24 cellular contexts compared by ENCODE assay signal in genomic region chr11:73270855-73271477, GRCh38. TPM values are rescaled to one million over a fixed set of nuclear protein-coding genes. Genes with fewer than 3 reads are reported as not detected.
DNase-seq lines count a peak whose midpoint lies in the region; ATAC-seq, FAIRE-seq and TF ChIP-seq lines count a peak whose summit lies in the region.
"Had no signal": no experiment of that assay in that cellular context is flagged by ENCODE, and none has a peak within 500 bp of the region (broad histone marks: within the 10 kb centered on the region; RNA-seq: fewer than 3 reads in every experiment).

No MANE protein-coding gene starts in this region.

- no peak for FAIRE-seq in GM12878 (lab: Jason Lieb, UNC)
- FAIRE-seq: bronchial epithelial cell had no signal

- H3K27ac ChIP-seq in GM12878 (ENCODE audit: control insufficient read depth, insufficient read depth): no peak overlapping the region
- H3K27ac ChIP-seq: epithelial cell of prostate, foreskin keratinocyte, VCaP had no signal

- SMC1A ChIA-PET in GM12878 (lab: Charles Lee; ENCODE audit: uncharacterized antibody, unreplicated experiment): interaction anchor here (1.1 to 1.4 kb wide), 3 partner anchors 19 to 25 kb away, joined by 3 to 5 read pairs (median 5); no protein-coding TSS in a partner anchor

- H3K9me3 Mint-ChIP-seq in nephron progenitor cell: no peaks in the 10 kb centered on the region
- H3K9me3 Mint-ChIP-seq: CD8-positive, alpha-beta memory T cell; neural crest cell had no signal

- H3K4me1 Mint-ChIP-seq in nephron progenitor cell: peaks cover 51% of the 10 kb centered on the region
- H3K4me1 Mint-ChIP-seq: CD8-positive, alpha-beta memory T cell had no signal

- H3K36me3 ChIP-seq in BE2C: peaks cover 12% of the 10 kb centered on the region
- H3K36me3 ChIP-seq in H7 (replicated peaks; ENCODE audit: control insufficient read depth, insufficient read depth, low read length): no peaks in the 10 kb centered on the region
- no peaks in the 10 kb centered on the region for H3K36me3 ChIP-seq in GM12878 (ENCODE audit: control insufficient read depth in 2 of 2, insufficient read depth in 2 of 2, low read length in 1 of 2)
- H3K36me3 ChIP-seq: thyroid gland had no signal

- no peak overlapping the region for H3K9ac ChIP-seq in GM12878 (ENCODE audit: control insufficient read depth, insufficient read depth, low read length)

- no peak for TF ChIP-seq RAD21 in GM12878 (IDR thresholded peaks at IDR 0.05; ENCODE audit: insufficient read depth, low read depth, low read length)

- WGBS in GM12878 (ENCODE audit: insufficient coverage, insufficient replicate concordance, low lambda C conversion rate, missing lambda C conversion rate): 67% methylated on average over 18 of the region's 18 CpGs

- peaks cover 34% of the 10 kb centered on the region for H3K27me3 Mint-ChIP-seq in nephron progenitor cell (ENCODE audit: low read depth, poor library complexity)

- in situ Hi-C loops in GM12878 (cut with MboI) (no loop called here), GM13976 (cut with MboI; ENCODE audit: low sequenced_read_pairs, unreplicated experiment) (no loop called here)

- CTCF ChIA-PET in GM12878 (lab: Yijun Ruan, JAX): interaction anchor here (0.8 to 1.4 kb wide), 4 partner anchors 11 to 89 kb away, joined by 3 to 5 read pairs (median 3); no protein-coding TSS in a partner anchor

- H3K9me3 ChIP-seq in BE2C: no peaks in the 10 kb centered on the region
- H3K9me3 ChIP-seq in GM12878 (replicated peaks; ENCODE audit: control insufficient read depth, insufficient read depth, low read length): no peaks in the 10 kb centered on the region
- H3K9me3 ChIP-seq: thyroid gland had no signal

- no peaks in the 10 kb centered on the region for H3K36me3 Mint-ChIP-seq in nephron progenitor cell (ENCODE audit: low read depth)
- H3K36me3 Mint-ChIP-seq: CD8-positive, alpha-beta memory T cell had no signal

- no peak for DNase-seq in BE2C
- DNase-seq in H7: peak; percentile 24
- no peak for DNase-seq in GM12878 (ENCODE audit: low read depth, low spot score)
- peak; percentile 0 for DNase-seq in nephron progenitor cell
- no peak for DNase-seq in GM13976 (ENCODE audit: low spot score)
- DNase-seq in activated naive CD4-positive, alpha-beta T cell (lab: John Stamatoyannopoulos, UW): no peak
- DNase-seq: activated CD4-positive, alpha-beta T cell treated with anti-CD3 and anti-CD28 coated beads, Interleukin-2, amount 50 U/mL, for 48 hours; CD8-positive, alpha-beta memory T cell; DMS79; foreskin keratinocyte; KBM-7; kidney glomerular epithelial cell; mesendoderm; NCI-H2081 treated with DMSO at 0.1 percent for 48 hours; NCI-H510A; stimulated activated naive CD4-positive, alpha-beta T cell; T-helper 1 cell; thyroid gland had no signal

- no peaks in the 10 kb centered on the region for H4K20me1 ChIP-seq in GM12878 (ENCODE audit: control insufficient read depth, insufficient read depth)

- H3K4me2 ChIP-seq in GM12878 (ENCODE audit: control insufficient read depth, insufficient read depth): peak overlapping the region; percentile 21; the same call in 1 of the 2 replicates

- TF ChIP-seq CTCF in BE2C (IDR thresholded peaks at IDR 0.05; ENCODE audit: low read depth, low read length): no peak
- TF ChIP-seq CTCF in GM12878 (IDR thresholded peaks at IDR 0.05 in 2 of 3, conservative IDR thresholded peaks at IDR 0.05 in 1 of 3; ENCODE audit: control insufficient read depth in 2 of 3, extremely low read depth in 1 of 3, insufficient read depth in 1 of 3, low read depth in 3 of 3, low read length in 3 of 3): no peak
- no peak for TF ChIP-seq CTCF in nephron progenitor cell (IDR thresholded peaks at IDR 0.05)
- no peak for TF ChIP-seq CTCF in GM13976 (IDR thresholded peaks at IDR 0.05; ENCODE audit: borderline replicate concordance, control extremely low read depth, extremely low read depth, insufficient read depth, missing control alignments)

- intact Hi-C loops in GM12878 (cut with micrococcal nuclease; ENCODE audit: unreplicated experiment): no loop called here

- H3K4me3 Mint-ChIP-seq in nephron progenitor cell: no peak overlapping the region
- H3K4me3 Mint-ChIP-seq: CD8-positive, alpha-beta memory T cell; neural crest cell had no signal

- RAD21 ChIA-PET in GM12878 (lab: Charles Lee; ENCODE audit: unreplicated experiment): interaction anchor here (1.5 kb wide), 1 partner anchor 18 kb away, joined by 3 read pairs; no protein-coding TSS in a partner anchor

- TF ChIP-seq POLR2A in GM12878 (IDR thresholded peaks at IDR 0.05; ENCODE audit: low read depth, low read length): no peak

- TF ChIP-seq EP300 in GM12878 (IDR thresholded peaks at IDR 0.05; ENCODE audit: borderline replicate concordance in 1 of 2, control insufficient read depth in 1 of 2, low read depth in 2 of 2, low read length in 2 of 2): no peak

- H3K79me2 ChIP-seq in GM12878 (ENCODE audit: control insufficient read depth, insufficient read depth, low read length): no peaks in the 10 kb centered on the region

- no TSS peak for BruUV-seq in GM12878 (replicated peaks; lab: Mats Ljungman, UMichigan)

- H3K4me1 ChIP-seq in BE2C (peaks cover 51% of the 10 kb centered on the region), GM12878 (ENCODE audit: control insufficient read depth, insufficient read depth, low read length) (peaks cover 36% of the 10 kb centered on the region)
- H3K4me1 ChIP-seq: foreskin keratinocyte had no signal

- H3K27me3 ChIP-seq in BE2C: no peaks in the 10 kb centered on the region
- H3K27me3 ChIP-seq in H7 (ENCODE audit: control insufficient read depth, insufficient read depth, low read length): peaks cover 2% of the 10 kb centered on the region; the same call in 1 of the 2 replicates
- H3K27me3 ChIP-seq in GM12878 (replicated peaks in 1 of 2; ENCODE audit: control insufficient read depth in 2 of 2, insufficient read depth in 2 of 2, low read length in 1 of 2): no peaks in the 10 kb centered on the region; a peak in 1 of 4 replicates
- H3K27me3 ChIP-seq: thyroid gland had no signal

- H3K4me3 ChIP-seq in BE2C (ENCODE audit: low read depth, low read length) (peak overlapping the region; percentile 65), H7 (ENCODE audit: insufficient read depth, low read depth, low read length) (no peak overlapping the region), GM12878 (peak overlapping the region; percentile 3; the same call in 1 of the 2 replicates)
- H3K4me3 ChIP-seq: thyroid gland had no signal

- peak overlapping the region; percentile 86 for H3K27ac Mint-ChIP-seq in nephron progenitor cell

- POLR2A ChIA-PET in GM12878 (lab: Charles Lee): interaction anchor here (0.9 kb wide), 1 partner anchor 20 kb away, joined by 4 read pairs; no protein-coding TSS in a partner anchor

- H2AFZ ChIP-seq in GM12878 (ENCODE audit: control insufficient read depth, low read depth, low read length): no peak overlapping the region

- ATAC-seq in GM12878: no peak
- ATAC-seq in HG03108 (IDR thresholded peaks at IDR 0.05; ENCODE audit: unreplicated experiment): no peak
- no peak for ATAC-seq in HG03469 (IDR thresholded peaks at IDR 0.05; ENCODE audit: unreplicated experiment)
- ATAC-seq: foreskin keratinocyte had no signal

RNA-seq across cellular contexts. Expression of gene P2RY6, which starts 1.2 kb away (rescaled TPM):
- 6.5 TPM for polyA plus RNA-seq in BE2C (2012; ENCODE audit: insufficient read depth, insufficient read length, low read depth)
- total RNA-seq in H7 (2014; rRNA removed; shearing (Covaris generic)): 0.66 TPM in 1 of 2 replicates, not detected in the other
- total RNA-seq in GM12878 (2013; cell fraction: nucleolus; rRNA removed): 0.21 TPM in 1 of 2 replicates, not detected in the other
- total RNA-seq in GM12878 (2014; rRNA removed) (0.23 TPM in 1 of 2 replicates, not detected in the other), GM12878 (2014; rRNA removed; fragmentation: Illumina TruSeq; extraction: Trizol) (0.14 TPM in 1 of 2 replicates, not detected in the other), GM12878 (2021) (0.21 and 0.66 TPM in 2 replicates)
- polyA plus RNA-seq in GM12878 (2011; ENCODE audit: low read depth): not detected
- polyA plus RNA-seq in GM12878 (2011; rRNA removed) (not detected in 2 replicates), GM12878 (2014; fragmentation: Illumina TruSeq; extraction: Trizol) (0.10 TPM in 1 of 2 replicates, not detected in the other), GM12878 (2014; fragmentation: Nextera tagmentation; extraction: Ambion mirVana) (under 1 TPM in 1 of 2 experiments, not detected in 1; 0.05 TPM), GM12878 (2014; rRNA removed) (0.52 and 0.90 TPM in 2 replicates), GM12878 (2016; fragmentation: Nextera tagmentation; extraction: Ambion mirVana) (under 1 TPM in 1 of 2 experiments, not detected in 1; 0.24 TPM)
- polyA plus RNA-seq in GM12878 (2011; cell fraction: cytosol; rRNA removed): not detected in 2 replicates
- 0.15 and 0.35 TPM in 2 replicates for polyA plus RNA-seq in GM12878 (2011; cell fraction: nucleus; rRNA removed)
- polyA plus RNA-seq in GM12878 (2012): 0.12 and 0.15 TPM in 2 replicates
- not detected in 2 replicates for polyA minus RNA-seq in GM12878 (2011; rRNA and poly(A)+ RNA removed)
- not detected in 2 replicates for polyA minus RNA-seq in GM12878 (2011; cell fraction: cytosol; rRNA and poly(A)+ RNA removed)
- not detected in 2 replicates for polyA minus RNA-seq in GM12878 (2011; cell fraction: nucleus; rRNA and poly(A)+ RNA removed)
- total RNA-seq: bronchial epithelial cell, foreskin keratinocyte, neural crest cell had no signal
- polyA plus RNA-seq: CD8-positive, alpha-beta memory T cell; foreskin keratinocyte had no signal

RNA-seq across cellular contexts. Expression of gene ARHGEF17, which starts 37.1 kb away (rescaled TPM):
- 78.2 TPM for polyA plus RNA-seq in BE2C (2012; ENCODE audit: insufficient read depth, insufficient read length, low read depth)
- total RNA-seq in H7 (2014; rRNA removed; shearing (Covaris generic)): 3.3 and 6.6 TPM in 2 replicates
- total RNA-seq in GM12878 (2013; cell fraction: nucleolus; rRNA removed): 89.0 and 109 TPM in 2 replicates
- 1.9 and 3.0 TPM in 2 replicates for total RNA-seq in GM12878 (2014; rRNA removed)
- total RNA-seq in GM12878 (2014; rRNA removed; fragmentation: Illumina TruSeq; extraction: Trizol): 1.2 and 1.6 TPM in 2 replicates
- 3.6 and 5.2 TPM in 2 replicates for total RNA-seq in GM12878 (2021)
- 1.6 TPM for polyA plus RNA-seq in GM12878 (2011; ENCODE audit: low read depth)
- 7.2 and 11.0 TPM in 2 replicates for polyA plus RNA-seq in GM12878 (2011; rRNA removed)
- polyA plus RNA-seq in GM12878 (2011; cell fraction: cytosol; rRNA removed): 13.6 and 18.5 TPM in 2 replicates
- 111 and 113 TPM in 2 replicates for polyA plus RNA-seq in GM12878 (2011; cell fraction: nucleus; rRNA removed)
- 5.5 and 5.6 TPM in 2 replicates for polyA plus RNA-seq in GM12878 (2012)
- 1.8 and 1.9 TPM in 2 replicates for polyA plus RNA-seq in GM12878 (2014; fragmentation: Illumina TruSeq; extraction: Trizol)
- under 1 TPM; 0.15 to 0.31 TPM for polyA plus RNA-seq in GM12878 (2014; fragmentation: Nextera tagmentation; extraction: Ambion mirVana)
- polyA plus RNA-seq in GM12878 (2014; rRNA removed): 3.5 and 7.0 TPM in 2 replicates
- under 1 TPM; 0.20 to 0.27 TPM for polyA plus RNA-seq in GM12878 (2016; fragmentation: Nextera tagmentation; extraction: Ambion mirVana)
- 17.6 and 36.7 TPM in 2 replicates for polyA minus RNA-seq in GM12878 (2011; rRNA and poly(A)+ RNA removed)
- 12.2 and 14.6 TPM in 2 replicates for polyA minus RNA-seq in GM12878 (2011; cell fraction: cytosol; rRNA and poly(A)+ RNA removed)
- polyA minus RNA-seq in GM12878 (2011; cell fraction: nucleus; rRNA and poly(A)+ RNA removed): 33.4 and 53.6 TPM in 2 replicates
- total RNA-seq: CD8-positive, alpha-beta memory T cell had no signal
- polyA plus RNA-seq: CD8-positive, alpha-beta memory T cell had no signal

RNA-seq across cellular contexts. Expression of gene P2RY2, which starts 52.9 kb away (rescaled TPM):
- 0.28 TPM for polyA plus RNA-seq in BE2C (2012; ENCODE audit: insufficient read depth, insufficient read length, low read depth)
- 0.11 and 0.35 TPM in 2 replicates for total RNA-seq in H7 (2014; rRNA removed; shearing (Covaris generic))
- total RNA-seq in GM12878 (2013; cell fraction: nucleolus; rRNA removed): 1.6 and 1.8 TPM in 2 replicates
- total RNA-seq in GM12878 (2014; rRNA removed) (0.05 and 0.17 TPM in 2 replicates), GM12878 (2014; rRNA removed; fragmentation: Illumina TruSeq; extraction: Trizol) (not detected in 2 replicates), GM12878 (2021) (0.19 and 0.23 TPM in 2 replicates)
- not detected for polyA plus RNA-seq in GM12878 (2011; ENCODE audit: low read depth)
- polyA plus RNA-seq in GM12878 (2011; rRNA removed) (not detected in 2 replicates), GM12878 (2014; fragmentation: Illumina TruSeq; extraction: Trizol) (0.03 TPM in 1 of 2 replicates, not detected in the other), GM12878 (2014; fragmentation: Nextera tagmentation; extraction: Ambion mirVana) (not detected), GM12878 (2014; rRNA removed) (0.04 TPM in 1 of 2 replicates, not detected in the other), GM12878 (2016; fragmentation: Nextera tagmentation; extraction: Ambion mirVana) (not detected)
- polyA plus RNA-seq in GM12878 (2011; cell fraction: cytosol; rRNA removed): not detected in 2 replicates
- not detected in 2 replicates for polyA plus RNA-seq in GM12878 (2011; cell fraction: nucleus; rRNA removed)
- 0.11 TPM in 1 of 2 replicates, not detected in the other for polyA plus RNA-seq in GM12878 (2012)
- not detected in 2 replicates for polyA minus RNA-seq in GM12878 (2011; rRNA and poly(A)+ RNA removed)
- polyA minus RNA-seq in GM12878 (2011; cell fraction: cytosol; rRNA and poly(A)+ RNA removed): not detected in 2 replicates
- polyA minus RNA-seq in GM12878 (2011; cell fraction: nucleus; rRNA and poly(A)+ RNA removed): not detected in 2 replicates
- total RNA-seq: CD8-positive, alpha-beta memory T cell had no signal
- polyA plus RNA-seq: CD8-positive, alpha-beta memory T cell had no signal

Comparison
In these comparisons a context has a peak if more than half of its experiments do, and no peak if none do; other contexts are left out.
1. DNase-seq: peak in H7 (single experiment) and nephron progenitor cell (single experiment); none in BE2C (single experiment), GM12878 (single experiment), GM13976 (single experiment) and activated naive CD4-positive, alpha-beta T cell (0 of 4).